12 cellular contexts compared by ENCODE assay signal in genomic region chr1:162206749-162207635, GRCh38.
A peak's percentile ranks its signal among the peaks of the same experiment; 100 is the strongest.
DNase-seq lines count a peak whose midpoint lies in the region; ATAC-seq and TF ChIP-seq lines count a peak whose summit lies in the region.
"Had no signal": no experiment of that assay in that cellular context is flagged by ENCODE, and none has a peak within 500 bp of the region (broad histone marks: within the 10 kb centered on the region; RNA-seq: fewer than 3 reads in every experiment).

No MANE protein-coding gene starts in this region.

- ATAC-seq in GM23338 (peak; percentile 74), HG03025 (IDR thresholded peaks at IDR 0.05; ENCODE audit: low FRiP score, unreplicated experiment) (no peak)

- peaks cover 4% of the 10 kb centered on the region; the same call in 1 of the 2 replicates for H3F3A ChIP-seq in GM23338 (replicated peaks; ENCODE audit: low read depth)

- H3K4me3 Mint-ChIP-seq in GM23338, result no peak overlapping the region
- no peak overlapping the region for H3K4me3 Mint-ChIP-seq in CD8-positive, alpha-beta memory T cell
- H3K4me3 Mint-ChIP-seq: IgD-negative memory B cell had no signal

- no peaks in the 10 kb centered on the region for H3K36me3 Mint-ChIP-seq in GM23338 (ENCODE audit: low read depth)
- no peaks in the 10 kb centered on the region for H3K36me3 Mint-ChIP-seq in CD8-positive, alpha-beta memory T cell
- H3K36me3 Mint-ChIP-seq: IgD-negative memory B cell had no signal

- H3K27me3 ChIP-seq in GM23338 (ENCODE audit: insufficient read depth) (no peaks in the 10 kb centered on the region), colonic mucosa (no peaks in the 10 kb centered on the region)
- H3K27me3 ChIP-seq in CD8-positive, alpha-beta memory T cell (ENCODE audit: insufficient read depth, low read length, poor library complexity, severe bottlenecking), result no peaks in the 10 kb centered on the region

- no peak overlapping the region for H3K4me2 ChIP-seq in GM23338
- H3K4me2 ChIP-seq: SK-N-SH had no signal

- H3K9me2 ChIP-seq in GM23338 (ENCODE audit: insufficient read depth), result peaks cover 7% of the 10 kb centered on the region; the same call in 1 of the 2 replicates
- H3K9me2 ChIP-seq: SK-N-SH had no signal

- H3K9ac ChIP-seq in colonic mucosa (ENCODE audit: low read depth in 2 of 2, low read length in 2 of 2), result peak overlapping the region in 1 of 2 donors; percentile 36
- H3K9ac ChIP-seq: SK-N-SH had no signal

- TF ChIP-seq CTCF in GM23338 (conservative IDR thresholded peaks at IDR 0.05; ENCODE audit: low read depth in 2 of 2) (no peak), colonic mucosa (IDR thresholded peaks at IDR 0.05) (no peak), GM10266 (IDR thresholded peaks at IDR 0.05; ENCODE audit: control insufficient read depth, insufficient read depth, low read depth, missing control alignments) (no peak)

- H3K4me1 ChIP-seq in GM23338 (ENCODE audit: insufficient read depth) (peaks cover 37% of the 10 kb centered on the region), colonic mucosa (no peaks in the 10 kb centered on the region)
- H3K4me1 ChIP-seq in CD8-positive, alpha-beta memory T cell (ENCODE audit: insufficient read depth, low read length), result no peaks in the 10 kb centered on the region

- H3K27ac Mint-ChIP-seq in GM23338, result no peak overlapping the region
- no peak overlapping the region for H3K27ac Mint-ChIP-seq in CD8-positive, alpha-beta memory T cell
- H3K27ac Mint-ChIP-seq: IgD-negative memory B cell had no signal

- H3K36me3 ChIP-seq in GM23338 (ENCODE audit: insufficient read depth) (no peaks in the 10 kb centered on the region), colonic mucosa (no peaks in the 10 kb centered on the region)
- no peaks in the 10 kb centered on the region for H3K36me3 ChIP-seq in CD8-positive, alpha-beta memory T cell (ENCODE audit: insufficient read depth, low read length)

- CTCF ChIA-PET in CD8-positive, alpha-beta memory T cell (lab: Charles Lee), result no interaction called here

- H4K20me1 ChIP-seq in GM23338 (replicated peaks; ENCODE audit: insufficient read depth), result peaks cover 5% of the 10 kb centered on the region; the same call in 1 of the 2 replicates

- peaks cover 61% of the 10 kb centered on the region for H3K4me1 Mint-ChIP-seq in GM23338
- H3K4me1 Mint-ChIP-seq in CD8-positive, alpha-beta memory T cell, result no peaks in the 10 kb centered on the region
- H3K4me1 Mint-ChIP-seq: IgD-negative memory B cell had no signal

- 0 out of 2 replicates have a peak overlapping the region, but pooled peaks have one; percentile 39 for H3K27ac ChIP-seq in GM23338 (ENCODE audit: low read depth)
- peak overlapping the region; percentile 82 for H3K27ac ChIP-seq in colonic mucosa
- no peak overlapping the region for H3K27ac ChIP-seq in CD8-positive, alpha-beta memory T cell (ENCODE audit: low read depth, low read length)

- H3K9me3 ChIP-seq in colonic mucosa, result no peaks in the 10 kb centered on the region
- no peaks in the 10 kb centered on the region for H3K9me3 ChIP-seq in CD8-positive, alpha-beta memory T cell (ENCODE audit: low read length)
- H3K9me3 ChIP-seq: SK-N-SH had no signal

- no peak overlapping the region for H2AFZ ChIP-seq in GM23338

- no peaks in the 10 kb centered on the region for H3K9me3 Mint-ChIP-seq in GM23338
- no peaks in the 10 kb centered on the region for H3K9me3 Mint-ChIP-seq in CD8-positive, alpha-beta memory T cell

- POLR2A ChIA-PET in CD8-positive, alpha-beta memory T cell (lab: Charles Lee), result no interaction called here

- H3K79me2 ChIP-seq in GM23338 (replicated peaks; ENCODE audit: insufficient read depth), result peaks cover 47% of the 10 kb centered on the region

- DNase-seq in GM23338 (ENCODE audit: low spot score) (peak; percentile 39), NCI-H2196 (lab: John Stamatoyannopoulos, UW; ENCODE audit: unreplicated experiment) (peak; percentile 68), colonic mucosa (peak; percentile 82), myocyte (ENCODE audit: low read depth) (peak; percentile 78), RPMI8226 (no peak), GM10266 (ENCODE audit: extremely low spot score) (no peak)
- no peak for DNase-seq in CD8-positive, alpha-beta memory T cell
- DNase-seq: activated CD8-positive, alpha-beta memory T cell treated with anti-CD3 and anti-CD28 coated beads, Interleukin-2, amount 50 U/mL, for 4 hours; hippocampal formation; SK-N-SH had no signal

- H3K4me3 ChIP-seq in GM23338 (no peak overlapping the region), colonic mucosa (no peak overlapping the region)
- H3K4me3 ChIP-seq in CD8-positive, alpha-beta memory T cell (ENCODE audit: low read length), result no peak overlapping the region

- peaks cover 6% of the 10 kb centered on the region for H3K27me3 Mint-ChIP-seq in GM23338 (ENCODE audit: insufficient read depth, low read depth, poor library complexity)
- H3K27me3 Mint-ChIP-seq in CD8-positive, alpha-beta memory T cell, result peaks cover 0 to 38% of the 10 kb centered on the region in 2 donors

- intact Hi-C loops in colonic mucosa (cut with DNase I), result no loop called here

TF ChIP-seq in GM23338, 12 proteins besides CTCF, POLR2A, EP300 and RAD21:
- TF ChIP-seq CREB1 (CRISPR knock-in tag; IDR thresholded peaks at IDR 0.05; ENCODE audit: low read depth), result no peak
- TF ChIP-seq STAT1 (IDR thresholded peaks at IDR 0.05; ENCODE audit: unreplicated experiment), result no peak
- no peak for TF ChIP-seq EZH2 (IDR thresholded peaks at IDR 0.05; ENCODE audit: low read depth, unreplicated experiment)
- TF ChIP-seq ETS1 (IDR thresholded peaks at IDR 0.05), result no peak
- TF ChIP-seq POLR2AphosphoS5 (IDR thresholded peaks at IDR 0.05; ENCODE audit: low read depth), result no peak
- TF ChIP-seq ZNF462 (CRISPR knock-in tag; IDR thresholded peaks at IDR 0.05), result no peak
TF ChIP-seq in GM23338: peak in this region for 0.

Comparison
In these comparisons a context has a peak if more than half of its experiments do, and no peak if none do; other contexts are left out.
1. DNase-seq: peak in GM23338 (single experiment), NCI-H2196 (single experiment), colonic mucosa (single experiment) and myocyte (single experiment); none in RPMI8226 (single experiment), GM10266 (single experiment) and CD8-positive, alpha-beta memory T cell (0 of 5).